In genomic region chr2:200901459-200902072, GRCh38 we compare ENCODE assay signal across 8 cellular contexts.
DNase-seq lines count a peak whose midpoint lies in the region; ATAC-seq and TF ChIP-seq lines count a peak whose summit lies in the region.

No MANE protein-coding gene starts in this region.

- POLR2A ChIA-PET in AG04449 (lab: Yijun Ruan, JAX) = no interaction called here

- TF ChIP-seq CTCF in AG04449 (IDR thresholded peaks at IDR 0.05; ENCODE audit: insufficient read depth, low read length, missing control alignments) = peak; percentile 67
- TF ChIP-seq CTCF in astrocyte of the spinal cord (IDR thresholded peaks at IDR 0.05; ENCODE audit: low read depth, low read length) = peak; percentile 76

- peak; percentile 90 for ATAC-seq in GM18858 (IDR thresholded peaks at IDR 0.05; ENCODE audit: unreplicated experiment)
- ATAC-seq in HG03060 (IDR thresholded peaks at IDR 0.05; ENCODE audit: low read depth, unreplicated experiment) = peak; percentile 89

- CTCF ChIA-PET in AG04449 (lab: Yijun Ruan, JAX) = interaction anchor here (0.6 to 8.1 kb wide), 35 partner anchors 9 to 422 kb away, joined by 3 to 320 read pairs (median 3); partner anchors contain the start of genes CASP10, HYCC2, NDUFB3 and NIF3L1

- in situ Hi-C loops in astrocyte of the spinal cord (cut with HindIII; ENCODE audit: low sequenced_read_pairs) = no loop called here

- H3K4me3 ChIP-seq in AG04449 (ENCODE audit: low read depth, low read length) (no peak overlapping the region), astrocyte of the spinal cord (ENCODE audit: low read depth, low read length) (no peak overlapping the region)

- peak; percentile 66 for DNase-seq in AG04449 (ENCODE audit: low read depth, low spot score)
- DNase-seq in NCI-H2081 treated with DMSO at 0.1 percent for 48 hours (lab: John Stamatoyannopoulos, UW) = peak; percentile 68
- DNase-seq in T1000 (lab: John Stamatoyannopoulos, UW) = peak; percentile 65
- peak; percentile 91 for DNase-seq in astrocyte of the spinal cord (ENCODE audit: low read depth, low spot score)
- peak; percentile 72 for DNase-seq in iPS DF 4.7 (ENCODE audit: extremely low read depth, low spot score)
- peak; percentile 22 to 41 for DNase-seq in stimulated activated CD4-positive, alpha-beta T cell treated with anti-CD3 and anti-CD28 coated beads, Interleukin-15, amount 100 ng/mL, for 1 hour (ENCODE audit: low read depth in 1 of 2, low spot score in 1 of 2)

Comparison
In these comparisons a context has a peak if more than half of its experiments do, and no peak if none do; other contexts are left out.
1. DNase-seq: peak in every context shown above with its lines; median percentile 91 in astrocyte of the spinal cord; 72 in iPS DF 4.7; 68 in NCI-H2081 treated with DMSO at 0.1 percent for 48 hours; 66 in AG04449; 65 in T1000; 32 in stimulated activated CD4-positive, alpha-beta T cell treated with anti-CD3 and anti-CD28 coated beads, Interleukin-15, amount 100 ng/mL, for 1 hour.